17 cellular contexts compared by ENCODE assay signal in the genomic region with DNA sequence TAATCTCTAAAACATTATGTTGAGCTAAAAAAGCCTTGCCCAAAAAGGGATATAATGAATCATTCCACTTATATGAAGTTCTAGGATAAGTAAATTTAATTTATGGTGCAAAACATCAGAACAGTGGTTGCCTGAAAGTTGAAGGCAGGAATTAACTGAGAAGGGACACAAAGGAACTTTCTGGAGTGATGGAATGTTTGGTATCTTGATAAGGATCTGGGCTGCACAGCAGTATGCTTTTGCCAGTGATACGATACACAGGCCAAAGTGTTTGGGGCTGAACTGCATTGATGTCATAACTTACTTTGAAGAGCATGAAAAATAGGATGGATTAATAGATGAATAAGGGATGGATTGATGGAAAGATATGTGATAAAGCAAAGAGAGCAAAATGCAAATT.
"Had no signal": no experiment of that assay in that cellular context is flagged by ENCODE, and none has a peak within 500 bp of the region (broad histone marks: within the 10 kb centered on the region; RNA-seq: fewer than 3 reads in every experiment).

No MANE protein-coding gene starts in this region.

- H3K27ac ChIP-seq: heart left ventricle, ovary, sigmoid colon had no signal

- H3K4me3 ChIP-seq: ascending aorta, heart left ventricle, ovary, sigmoid colon had no signal

- H3K27me3 ChIP-seq: ascending aorta, ovary had no signal

- DNase-seq: activated CD4-positive, alpha-beta memory T cell treated with anti-CD3 and anti-CD28 coated beads for 36 hours; activated gamma-delta T cell treated with Interleukin-2 at 50 U/mL for 16 hours; activated naive CD8-positive, alpha-beta T cell treated with anti-CD3 and anti-CD28 coated beads for 36 hours; activated T-cell treated with anti-CD3 and anti-CD28 coated beads, Interleukin-2, amount 50 U/mL, for 48 hours; central memory CD4-positive, alpha-beta T cell; endodermal cell; heart left ventricle; ovary; sigmoid colon; stimulated activated CD4-positive, alpha-beta T cell treated with anti-CD3 and anti-CD28 coated beads, Interleukin-4, amount 100 ng/mL, for 1 hour; stimulated activated CD8-positive, alpha-beta memory T cell treated with anti-CD3 and anti-CD28 coated beads, Interleukin-4, amount 100 ng/mL, for 48 hours; stimulated activated naive CD8-positive, alpha-beta T cell treated with anti-CD3 and anti-CD28 coated beads, Interleukin-15, Interleukin-2, amounts not matched to agents 100 U/mL and 50 U/mL, for 24 hours; T1000 had no signal

- H3K36me3 Mint-ChIP-seq: activated CD4-positive, alpha-beta memory T cell treated with anti-CD3 and anti-CD28 coated beads for 36 hours; activated naive CD8-positive, alpha-beta T cell treated with anti-CD3 and anti-CD28 coated beads for 36 hours; memory B cell had no signal

- H3K4me3 Mint-ChIP-seq: activated CD4-positive, alpha-beta memory T cell treated with anti-CD3 and anti-CD28 coated beads for 36 hours; activated naive CD8-positive, alpha-beta T cell treated with anti-CD3 and anti-CD28 coated beads for 36 hours; endodermal cell; memory B cell; neural crest cell had no signal

- H3K27me3 Mint-ChIP-seq: activated naive CD8-positive, alpha-beta T cell treated with anti-CD3 and anti-CD28 coated beads for 36 hours had no signal

- H3K4me1 ChIP-seq: heart left ventricle, sigmoid colon had no signal

- H3K9me3 ChIP-seq: ascending aorta, heart left ventricle, ovary, sigmoid colon had no signal

- ATAC-seq: heart left ventricle; left lobe of liver; stimulated activated naive CD8-positive, alpha-beta T cell treated with anti-CD3 and anti-CD28 coated beads, Interleukin-15, Interleukin-2, amounts not matched to agents 100 U/mL and 50 U/mL, for 24 hours had no signal

- H3K27ac Mint-ChIP-seq: activated CD4-positive, alpha-beta memory T cell treated with anti-CD3 and anti-CD28 coated beads for 36 hours; activated naive CD8-positive, alpha-beta T cell treated with anti-CD3 and anti-CD28 coated beads for 36 hours; endodermal cell; memory B cell had no signal

- H3K4me1 Mint-ChIP-seq: activated naive CD8-positive, alpha-beta T cell treated with anti-CD3 and anti-CD28 coated beads for 36 hours had no signal

- H3K9me3 Mint-ChIP-seq: activated CD4-positive, alpha-beta memory T cell treated with anti-CD3 and anti-CD28 coated beads for 36 hours; activated naive CD8-positive, alpha-beta T cell treated with anti-CD3 and anti-CD28 coated beads for 36 hours; endodermal cell; memory B cell; neural crest cell had no signal

- H3K36me3 ChIP-seq: ascending aorta, heart left ventricle, ovary, sigmoid colon had no signal
